ENCODE assay signal across 1 cellular context in the genomic region with DNA sequence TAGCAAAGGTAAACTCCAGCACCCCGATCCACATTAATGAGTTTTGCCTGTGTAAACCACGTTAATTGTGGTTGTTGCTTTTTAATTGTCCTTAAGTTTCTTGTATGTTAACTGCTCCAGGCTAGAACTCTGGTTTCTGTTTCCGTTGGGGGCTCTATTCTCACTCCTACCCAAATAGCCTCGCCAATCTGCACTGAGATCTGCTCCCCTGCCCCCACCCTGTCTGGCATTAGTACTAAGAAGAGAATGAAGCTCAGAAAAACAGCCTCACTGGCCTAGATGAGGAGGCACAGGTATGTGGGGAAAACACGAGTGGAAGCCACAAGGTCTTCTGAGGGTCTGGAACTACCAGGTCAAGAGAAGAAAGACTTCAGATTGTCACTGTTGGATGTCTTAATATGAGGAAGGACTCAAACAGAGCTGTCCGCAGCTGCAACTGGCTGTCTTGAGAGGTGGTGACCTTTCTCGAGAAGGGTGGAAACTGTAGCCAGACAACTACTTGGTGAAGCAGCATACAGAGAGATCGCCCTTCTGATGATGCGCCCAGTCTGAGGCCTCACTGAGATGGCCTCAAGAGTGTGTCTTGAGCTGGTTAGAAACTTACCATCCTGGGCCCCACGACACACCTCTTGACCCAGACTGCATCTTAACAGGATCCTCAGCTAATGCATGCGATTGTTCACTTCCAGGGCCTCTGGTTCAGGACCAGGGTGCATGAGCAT.
TF ChIP-seq lines count a peak whose summit lies in the region.

No MANE protein-coding gene starts in this region.

TF ChIP-seq in HepG2, 621 proteins besides CTCF, POLR2A, EP300 and RAD21 (continued from another document):
- TF ChIP-seq, protein P1, sequence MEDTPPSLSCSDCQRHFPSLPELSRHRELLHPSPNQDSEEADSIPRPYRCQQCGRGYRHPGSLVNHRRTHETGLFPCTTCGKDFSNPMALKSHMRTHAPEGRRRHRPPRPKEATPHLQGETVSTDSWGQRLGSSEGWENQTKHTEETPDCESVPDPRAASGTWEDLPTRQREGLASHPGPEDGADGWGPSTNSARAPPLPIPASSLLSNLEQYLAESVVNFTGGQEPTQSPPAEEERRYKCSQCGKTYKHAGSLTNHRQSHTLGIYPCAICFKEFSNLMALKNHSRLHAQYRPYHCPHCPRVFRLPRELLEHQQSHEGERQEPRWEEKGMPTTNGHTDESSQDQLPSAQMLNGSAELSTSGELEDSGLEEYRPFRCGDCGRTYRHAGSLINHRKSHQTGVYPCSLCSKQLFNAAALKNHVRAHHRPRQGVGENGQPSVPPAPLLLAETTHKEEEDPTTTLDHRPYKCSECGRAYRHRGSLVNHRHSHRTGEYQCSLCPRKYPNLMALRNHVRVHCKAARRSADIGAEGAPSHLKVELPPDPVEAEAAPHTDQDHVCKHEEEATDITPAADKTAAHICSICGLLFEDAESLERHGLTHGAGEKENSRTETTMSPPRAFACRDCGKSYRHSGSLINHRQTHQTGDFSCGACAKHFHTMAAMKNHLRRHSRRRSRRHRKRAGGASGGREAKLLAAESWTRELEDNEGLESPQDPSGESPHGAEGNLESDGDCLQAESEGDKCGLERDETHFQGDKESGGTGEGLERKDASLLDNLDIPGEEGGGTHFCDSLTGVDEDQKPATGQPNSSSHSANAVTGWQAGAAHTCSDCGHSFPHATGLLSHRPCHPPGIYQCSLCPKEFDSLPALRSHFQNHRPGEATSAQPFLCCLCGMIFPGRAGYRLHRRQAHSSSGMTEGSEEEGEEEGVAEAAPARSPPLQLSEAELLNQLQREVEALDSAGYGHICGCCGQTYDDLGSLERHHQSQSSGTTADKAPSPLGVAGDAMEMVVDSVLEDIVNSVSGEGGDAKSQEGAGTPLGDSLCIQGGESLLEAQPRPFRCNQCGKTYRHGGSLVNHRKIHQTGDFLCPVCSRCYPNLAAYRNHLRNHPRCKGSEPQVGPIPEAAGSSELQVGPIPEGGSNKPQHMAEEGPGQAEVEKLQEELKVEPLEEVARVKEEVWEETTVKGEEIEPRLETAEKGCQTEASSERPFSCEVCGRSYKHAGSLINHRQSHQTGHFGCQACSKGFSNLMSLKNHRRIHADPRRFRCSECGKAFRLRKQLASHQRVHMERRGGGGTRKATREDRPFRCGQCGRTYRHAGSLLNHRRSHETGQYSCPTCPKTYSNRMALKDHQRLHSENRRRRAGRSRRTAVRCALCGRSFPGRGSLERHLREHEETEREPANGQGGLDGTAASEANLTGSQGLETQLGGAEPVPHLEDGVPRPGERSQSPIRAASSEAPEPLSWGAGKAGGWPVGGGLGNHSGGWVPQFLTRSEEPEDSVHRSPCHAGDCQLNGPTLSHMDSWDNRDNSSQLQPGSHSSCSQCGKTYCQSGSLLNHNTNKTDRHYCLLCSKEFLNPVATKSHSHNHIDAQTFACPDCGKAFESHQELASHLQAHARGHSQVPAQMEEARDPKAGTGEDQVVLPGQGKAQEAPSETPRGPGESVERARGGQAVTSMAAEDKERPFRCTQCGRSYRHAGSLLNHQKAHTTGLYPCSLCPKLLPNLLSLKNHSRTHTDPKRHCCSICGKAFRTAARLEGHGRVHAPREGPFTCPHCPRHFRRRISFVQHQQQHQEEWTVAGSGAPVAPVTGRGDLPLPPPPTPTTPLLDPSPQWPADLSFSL (CRISPR knock-in tag; IDR thresholded peaks at IDR 0.05): no peak
- TF ChIP-seq ZBTB1 (CRISPR knock-in tag; IDR thresholded peaks at IDR 0.05; ENCODE audit: borderline replicate concordance) (no peak), ZNF224 (CRISPR knock-in tag; IDR thresholded peaks at IDR 0.05) (no peak)
